ENCODE assay signal across 1 cellular context in genomic region chr7:95425694-95426093, GRCh38.
TF ChIP-seq lines count a peak whose summit lies in the region.

No MANE protein-coding gene starts in this region.

TF ChIP-seq in A549, 52 proteins besides CTCF, POLR2A, EP300 and RAD21 (continued from another document):
- TF ChIP-seq ZNF302 (CRISPR knock-in tag; IDR thresholded peaks at IDR 0.05) = no peak
- TF ChIP-seq TP53 (CRISPR knock-in tag; IDR thresholded peaks at IDR 0.05) = no peak
- no peak for TF ChIP-seq REST (IDR thresholded peaks at IDR 0.05)
- no peak for TF ChIP-seq CHD2 (IDR thresholded peaks at IDR 0.05; ENCODE audit: low read length, partially characterized antibody)
- TF ChIP-seq RARB (CRISPR knock-in tag; IDR thresholded peaks at IDR 0.05) = no peak
- TF ChIP-seq HEYL (CRISPR knock-in tag; IDR thresholded peaks at IDR 0.05) = no peak
- TF ChIP-seq PBX3 (IDR thresholded peaks at IDR 0.05) = no peak
- TF ChIP-seq CBX2 (IDR thresholded peaks at IDR 0.05; ENCODE audit: borderline replicate concordance, low read depth) = no peak
- no peak for TF ChIP-seq KDM5A (IDR thresholded peaks at IDR 0.05)
- no peak for TF ChIP-seq HOXA7 (CRISPR knock-in tag; IDR thresholded peaks at IDR 0.05)
- no peak for TF ChIP-seq CBX8 (IDR thresholded peaks at IDR 0.05)
